In genomic region chr19:932647-933552, GRCh38 we compare ENCODE assay signal across 8 cellular contexts. TPM values are rescaled to one million over a fixed set of nuclear protein-coding genes. Genes with fewer than 3 reads are reported as not detected.
DNase-seq lines count a peak whose midpoint lies in the region; ATAC-seq and TF ChIP-seq lines count a peak whose summit lies in the region.

No MANE protein-coding gene starts in this region.

- H3K27ac Mint-ChIP-seq in activated T-helper 1 cell treated with anti-CD3 and anti-CD28 coated beads, Interleukin-12 subunit alpha, Interleukin-12 subunit beta, Interleukin-2, Interleukin-4 antibody, amounts not matched to agents 30 ng/mL and 10 ng/mL and 1 ng/mL, durations not matched to agents 14 hours and 24 hours and 36 hours = no peak overlapping the region
- H3K27ac Mint-ChIP-seq in progenitor cell of endocrine pancreas = peak overlapping the region; percentile 73

- no peak overlapping the region for H2AFZ ChIP-seq in HCT116 (ENCODE audit: low read depth, low read length, poor library complexity, severe bottlenecking)

- no peaks in the 10 kb centered on the region for H3K27me3 Mint-ChIP-seq in activated T-helper 1 cell treated with anti-CD3 and anti-CD28 coated beads, Interleukin-12 subunit alpha, Interleukin-12 subunit beta, Interleukin-2, Interleukin-4 antibody, amounts not matched to agents 30 ng/mL and 10 ng/mL and 1 ng/mL, durations not matched to agents 14 hours and 24 hours and 36 hours (ENCODE audit: insufficient read depth)
- no peaks in the 10 kb centered on the region for H3K27me3 Mint-ChIP-seq in progenitor cell of endocrine pancreas

- no peak overlapping the region for H3K4me2 ChIP-seq in HCT116 (ENCODE audit: low read length)

- no peaks in the 10 kb centered on the region for H3K9me2 ChIP-seq in HCT116 (ENCODE audit: insufficient read depth)

- peak; percentile 26 for DNase-seq in AG04449 (ENCODE audit: low read depth, low spot score)
- DNase-seq in HCT116 (ENCODE audit: low read depth, low spot score) = no peak
- no peak for DNase-seq in activated T-helper 1 cell treated with anti-CD3 and anti-CD28 coated beads, Interleukin-12 subunit alpha, Interleukin-12 subunit beta, Interleukin-2, Interleukin-4 antibody, amounts not matched to agents 30 ng/mL and 10 ng/mL and 1 ng/mL, durations not matched to agents 14 hours and 24 hours and 36 hours (ENCODE audit: low spot score)
- DNase-seq in fibroblast of the conjunctiva (ENCODE audit: low read depth) = peak; percentile 80
- DNase-seq in progenitor cell of endocrine pancreas (ENCODE audit: low spot score, unreplicated experiment) = no peak
- no peak for DNase-seq in LoVo (ENCODE audit: low spot score)

- peaks cover 6% of the 10 kb centered on the region; the same call in 1 of the 2 replicates for H3K79me2 ChIP-seq in HCT116 (ENCODE audit: insufficient read depth, low read length)

- H4K20me1 ChIP-seq in HCT116 (ENCODE audit: insufficient read depth) = no peaks in the 10 kb centered on the region

- H3K36me3 ChIP-seq in HCT116 (ENCODE audit: control insufficient read depth in 1 of 2, insufficient read depth in 2 of 2, low read length in 2 of 2) = peaks cover 0 to 4% of the 10 kb centered on the region in 2 experiments; a peak in 1 of 4 replicates

- H3K9me3 Mint-ChIP-seq in activated T-helper 1 cell treated with anti-CD3 and anti-CD28 coated beads, Interleukin-12 subunit alpha, Interleukin-12 subunit beta, Interleukin-2, Interleukin-4 antibody, amounts not matched to agents 30 ng/mL and 10 ng/mL and 1 ng/mL, durations not matched to agents 14 hours and 24 hours and 36 hours = peaks cover 4% of the 10 kb centered on the region
- no peaks in the 10 kb centered on the region for H3K9me3 Mint-ChIP-seq in progenitor cell of endocrine pancreas (ENCODE audit: low read depth)

- RAD21 ChIA-PET in HCT116 (lab: Charles Lee; ENCODE audit: low non-redundant PET in 1 of 2, low total read pairs in 2 of 2, uncharacterized antibody in 2 of 2, unreplicated experiment in 2 of 2) = no interaction called here

- TF ChIP-seq CTCF in AG04449 (IDR thresholded peaks at IDR 0.05; ENCODE audit: insufficient read depth, low read length, missing control alignments) (no peak), HCT116 (IDR thresholded peaks at IDR 0.05 in 2 of 3, conservative IDR thresholded peaks at IDR 0.05 in 1 of 3; ENCODE audit: borderline replicate concordance in 1 of 3, insufficient read depth in 1 of 3, low read depth in 2 of 3, low read length in 2 of 3) (no peak), progenitor cell of endocrine pancreas (IDR thresholded peaks at IDR 0.05; ENCODE audit: unreplicated experiment) (no peak)

- peaks cover 6% of the 10 kb centered on the region for H3K36me3 Mint-ChIP-seq in activated T-helper 1 cell treated with anti-CD3 and anti-CD28 coated beads, Interleukin-12 subunit alpha, Interleukin-12 subunit beta, Interleukin-2, Interleukin-4 antibody, amounts not matched to agents 30 ng/mL and 10 ng/mL and 1 ng/mL, durations not matched to agents 14 hours and 24 hours and 36 hours (ENCODE audit: low read depth)
- peaks cover 17% of the 10 kb centered on the region for H3K36me3 Mint-ChIP-seq in progenitor cell of endocrine pancreas (ENCODE audit: insufficient read depth)

- ATAC-seq in HCT116 (peak; percentile 47), HG03196 (IDR thresholded peaks at IDR 0.05; ENCODE audit: unreplicated experiment) (no peak), HG03457 (IDR thresholded peaks at IDR 0.05; ENCODE audit: unreplicated experiment) (no peak)

- no peak for TF ChIP-seq POLR2A in HCT116 (IDR thresholded peaks at IDR 0.05; ENCODE audit: borderline replicate concordance, extremely low read depth, insufficient read depth, insufficient read length)

- peak overlapping the region; percentile 32 for H3K4me3 ChIP-seq in AG04449 (ENCODE audit: low read depth, low read length)
- H3K4me3 ChIP-seq in HCT116 (replicated peaks in 1 of 2; ENCODE audit: low read depth in 1 of 2, low read length in 2 of 2) = no peak overlapping the region

- no peak overlapping the region for H3K9ac ChIP-seq in HCT116 (ENCODE audit: low read length)

- peaks cover 9% of the 10 kb centered on the region for H3K4me1 Mint-ChIP-seq in activated T-helper 1 cell treated with anti-CD3 and anti-CD28 coated beads, Interleukin-12 subunit alpha, Interleukin-12 subunit beta, Interleukin-2, Interleukin-4 antibody, amounts not matched to agents 30 ng/mL and 10 ng/mL and 1 ng/mL, durations not matched to agents 14 hours and 24 hours and 36 hours (ENCODE audit: low read depth)
- peaks cover 4% of the 10 kb centered on the region for H3K4me1 Mint-ChIP-seq in progenitor cell of endocrine pancreas (ENCODE audit: low read depth)

- POLR2A ChIA-PET in AG04449 (lab: Yijun Ruan, JAX) (interaction anchor here (0.7 to 1.3 kb wide), 2 partner anchors 24 kb away, joined by 4 to 7 read pairs; no protein-coding TSS in a partner anchor), HCT116 (lab: Charles Lee) (no interaction called here)

- CTCF ChIA-PET in AG04449 (lab: Yijun Ruan, JAX) = interaction anchor here (0.7 to 2.7 kb wide), 7 partner anchors 10 to 66 kb away, joined by 3 to 12 read pairs (median 4); partner anchors contain the start of gene WDR18
- CTCF ChIA-PET in HCT116 (lab: Charles Lee) = no interaction called here

- TF ChIP-seq RAD21 in HCT116 (IDR thresholded peaks at IDR 0.05; ENCODE audit: low read depth) = no peak

- no peaks in the 10 kb centered on the region for H3K9me3 ChIP-seq in HCT116 (ENCODE audit: control insufficient read depth in 1 of 2, insufficient read depth in 1 of 2, low read depth in 1 of 2, low read length in 2 of 2)

- no peaks in the 10 kb centered on the region for H3K27me3 ChIP-seq in HCT116 (ENCODE audit: insufficient read depth, low read length)

- BruUV-seq in HCT116 (replicated peaks; lab: Mats Ljungman, UMichigan) = no TSS peak

- intact Hi-C loops in HCT116 (cut with micrococcal nuclease) = no loop called here
- intact Hi-C loops in activated T-helper 1 cell treated with anti-CD3 and anti-CD28 coated beads, Interleukin-12 subunit alpha, Interleukin-12 subunit beta, Interleukin-2, Interleukin-4 antibody, amounts not matched to agents 30 ng/mL and 10 ng/mL and 1 ng/mL, durations not matched to agents 14 hours and 24 hours and 36 hours (cut with micrococcal nuclease) = no loop called here

- H3K4me3 Mint-ChIP-seq in activated T-helper 1 cell treated with anti-CD3 and anti-CD28 coated beads, Interleukin-12 subunit alpha, Interleukin-12 subunit beta, Interleukin-2, Interleukin-4 antibody, amounts not matched to agents 30 ng/mL and 10 ng/mL and 1 ng/mL, durations not matched to agents 14 hours and 24 hours and 36 hours = peak overlapping the region; percentile 53
- H3K4me3 Mint-ChIP-seq in progenitor cell of endocrine pancreas (ENCODE audit: low read depth) = no peak overlapping the region

- H3K4me1 ChIP-seq in HCT116 (ENCODE audit: control insufficient read depth in 1 of 2, insufficient read depth in 2 of 2, low read length in 2 of 2) = peaks cover 23% of the 10 kb centered on the region in 2 experiments

- H3K27ac ChIP-seq in HCT116 (ENCODE audit: low read depth, low read length) = peak overlapping the region; percentile 42; the same call in 1 of the 2 replicates

TF ChIP-seq in HCT116, 20 proteins besides CTCF, POLR2A, EP300 and RAD21:
- TF ChIP-seq EGR1 (IDR thresholded peaks at IDR 0.05; ENCODE audit: low read depth) = no peak
- no peak for TF ChIP-seq JUND (IDR thresholded peaks at IDR 0.05)
- TF ChIP-seq YY1 (IDR thresholded peaks at IDR 0.05; ENCODE audit: extremely low read depth, insufficient replicate concordance, low read depth, low read length) = no peak
- TF ChIP-seq ZNF274 (IDR thresholded peaks at IDR 0.05; ENCODE audit: low read depth, low read length) = no peak
- no peak for TF ChIP-seq ZFX (IDR thresholded peaks at IDR 0.05)
TF ChIP-seq in HCT116: peak in this region for 0.

RNA-seq across cellular contexts. Expression of gene ARID3A, which starts 7.1 kb away (rescaled TPM):
- total RNA-seq in HCT116 (2021; ENCODE audit: unreplicated experiment) (21.8 TPM), progenitor cell of endocrine pancreas (149 and 154 TPM in 2 replicates)
- 12.8 and 17.5 TPM in 2 replicates for polyA plus RNA-seq in HCT116 (2012)
- 32.5 and 35.0 TPM in 2 replicates for total RNA-seq in activated T-helper 1 cell treated with anti-CD3 and anti-CD28 coated beads, Interleukin-12 subunit alpha, Interleukin-12 subunit beta, Interleukin-2, Interleukin-4 antibody, amounts not matched to agents 30 ng/mL and 10 ng/mL and 1 ng/mL, durations not matched to agents 14 hours and 24 hours and 36 hours

RNA-seq across cellular contexts. Expression of gene KISS1R, which starts 15.8 kb away (rescaled TPM):
- 5.9 TPM for total RNA-seq in HCT116 (2021; ENCODE audit: unreplicated experiment)
- polyA plus RNA-seq in HCT116 (2012) = 3.7 and 4.2 TPM in 2 replicates
- total RNA-seq in activated T-helper 1 cell treated with anti-CD3 and anti-CD28 coated beads, Interleukin-12 subunit alpha, Interleukin-12 subunit beta, Interleukin-2, Interleukin-4 antibody, amounts not matched to agents 30 ng/mL and 10 ng/mL and 1 ng/mL, durations not matched to agents 14 hours and 24 hours and 36 hours = 6.8 and 8.9 TPM in 2 replicates
- 5.8 and 6.1 TPM in 2 replicates for total RNA-seq in progenitor cell of endocrine pancreas

RNA-seq across cellular contexts. Expression of gene R3HDM4, which starts 19.9 kb away (rescaled TPM):
- total RNA-seq in HCT116 (2021; ENCODE audit: unreplicated experiment) (92.3 TPM), progenitor cell of endocrine pancreas (61.4 and 63.1 TPM in 2 replicates)
- 88.5 and 90.3 TPM in 2 replicates for polyA plus RNA-seq in HCT116 (2012)
- 94.3 and 96.4 TPM in 2 replicates for total RNA-seq in activated T-helper 1 cell treated with anti-CD3 and anti-CD28 coated beads, Interleukin-12 subunit alpha, Interleukin-12 subunit beta, Interleukin-2, Interleukin-4 antibody, amounts not matched to agents 30 ng/mL and 10 ng/mL and 1 ng/mL, durations not matched to agents 14 hours and 24 hours and 36 hours

RNA-seq across cellular contexts. Expression of gene RNU6-9, which starts 39.6 kb away (rescaled TPM):
- total RNA-seq in HCT116 (2021; ENCODE audit: unreplicated experiment) (not detected), progenitor cell of endocrine pancreas (not detected in 2 replicates)
- polyA plus RNA-seq in HCT116 (2012) = not detected in 2 replicates
- total RNA-seq in activated T-helper 1 cell treated with anti-CD3 and anti-CD28 coated beads, Interleukin-12 subunit alpha, Interleukin-12 subunit beta, Interleukin-2, Interleukin-4 antibody, amounts not matched to agents 30 ng/mL and 10 ng/mL and 1 ng/mL, durations not matched to agents 14 hours and 24 hours and 36 hours = not detected in 2 replicates

RNA-seq across cellular contexts. Expression of gene MED16, which starts 39.9 kb away (rescaled TPM):
- total RNA-seq in HCT116 (2021; ENCODE audit: unreplicated experiment) (73.6 TPM), progenitor cell of endocrine pancreas (87.2 and 91.7 TPM in 2 replicates)
- polyA plus RNA-seq in HCT116 (2012) = 52.1 and 55.5 TPM in 2 replicates
- 62.1 and 62.5 TPM in 2 replicates for total RNA-seq in activated T-helper 1 cell treated with anti-CD3 and anti-CD28 coated beads, Interleukin-12 subunit alpha, Interleukin-12 subunit beta, Interleukin-2, Interleukin-4 antibody, amounts not matched to agents 30 ng/mL and 10 ng/mL and 1 ng/mL, durations not matched to agents 14 hours and 24 hours and 36 hours

Comparison
In these comparisons a context has a peak if more than half of its experiments do, and no peak if none do; other contexts are left out.
1. DNase-seq: peak in AG04449 (single experiment) and fibroblast of the conjunctiva (single experiment); none in HCT116 (single experiment), activated T-helper 1 cell treated with anti-CD3 and anti-CD28 coated beads, Interleukin-12 subunit alpha, Interleukin-12 subunit beta, Interleukin-2, Interleukin-4 antibody, amounts not matched to agents 30 ng/mL and 10 ng/mL and 1 ng/mL, durations not matched to agents 14 hours and 24 hours and 36 hours (single experiment), progenitor cell of endocrine pancreas (single experiment) and LoVo (single experiment).